1 cellular context compared by ENCODE assay signal in genomic region chr10:83983578-83984255, GRCh38.
TF ChIP-seq lines count a peak whose summit lies in the region.

No MANE protein-coding gene starts in this region.

TF ChIP-seq in SK-N-SH treated with all-trans-retinoic acid at 6 μM for 48 hours, 23 proteins besides CTCF, POLR2A, EP300 and RAD21 (continued from another document):
- TF ChIP-seq PPARA (CRISPR knock-in tag; IDR thresholded peaks at IDR 0.05; ENCODE audit: borderline replicate concordance) = no peak
